Comparison of ENCODE assay signal across 8 cellular contexts in genomic region chr12:42023733-42024494, GRCh38.
DNase-seq lines count a peak whose midpoint lies in the region; ATAC-seq and TF ChIP-seq lines count a peak whose summit lies in the region.

No MANE protein-coding gene starts in this region.

- WGBS in transverse colon (ENCODE audit: low coverage in 1 of 2), 2 donors = 14 to 41% methylated on average over 3 to 25 of the region's 25 CpGs

- peak; percentile 86 for ATAC-seq in GM21576 (IDR thresholded peaks at IDR 0.05; ENCODE audit: unreplicated experiment)
- peak; percentile 95 for ATAC-seq in Right ventricle myocardium superior (ENCODE audit: poor library complexity)

- peaks cover 8% of the 10 kb centered on the region for H3K27me3 ChIP-seq in DOHH2 (ENCODE audit: control insufficient read depth, low read length)
- 0 out of 2 replicates have a peak, but pooled peaks cover 2% of the 10 kb centered on the region for H3K27me3 ChIP-seq in SJSA1 (replicated peaks)
- peaks cover 7% of the 10 kb centered on the region for H3K27me3 ChIP-seq in transverse colon

- in situ Hi-C loops in transverse colon (cut with MboI; ENCODE audit: low pct_ligation_motif_present in 1 of 4, low pct_unique_long_range_greater_than_20kb in 1 of 4, low sequenced_read_pairs in 3 of 4) = loop anchor here in 3 of 4 donors (10.0 to 25.0 kb wide), 4 partner anchors 737 to 1087 kb away; no protein-coding TSS in a partner anchor

- no peak overlapping the region for H3K27ac ChIP-seq in DOHH2 (ENCODE audit: low read depth, low read length)
- no peak overlapping the region for H3K27ac ChIP-seq in SJSA1
- no peak overlapping the region for H3K27ac ChIP-seq in transverse colon

- no peaks in the 10 kb centered on the region for H3F3A ChIP-seq in DOHH2 (ENCODE audit: control insufficient read depth, insufficient read depth)

- H3K79me2 ChIP-seq in DOHH2 (ENCODE audit: control insufficient read depth, low read length) = no peaks in the 10 kb centered on the region

- H3K4me1 ChIP-seq in DOHH2 (ENCODE audit: control insufficient read depth, low read length) (peaks cover 4% of the 10 kb centered on the region), SJSA1 (replicated peaks) (0 out of 2 replicates have a peak, but pooled peaks cover 4% of the 10 kb centered on the region), transverse colon (peaks cover 0 to 5% (median 2%) of the 10 kb centered on the region in 4 donors)

- no peak for TF ChIP-seq EP300 in transverse colon (IDR thresholded peaks at IDR 0.05; ENCODE audit: low read depth)

- TF ChIP-seq CTCF in DOHH2 (IDR thresholded peaks at IDR 0.05; ENCODE audit: low read depth, low read length, poor library complexity, severe bottlenecking) (peak; percentile 96), transverse colon (IDR thresholded peaks at IDR 0.05) (peak; percentile 73 to 91 (median 88))

- H3K4me3 ChIP-seq in DOHH2 (ENCODE audit: low read length) (peak overlapping the region; percentile 46), SJSA1 (peak overlapping the region; percentile 4; the same call in 1 of the 2 replicates), transverse colon (peak overlapping the region in 3 of 4 donors; percentile 11 to 38 (median 17))

- DNase-seq in HuH-7 (ENCODE audit: low spot score) (peak; percentile 66), SJSA1 (ENCODE audit: low read depth in 1 of 2, low spot score in 2 of 2) (peak; percentile 63 to 67), Right ventricle myocardium superior (peak; percentile 79), pons (ENCODE audit: low spot score) (peak; percentile 72), transverse colon (peak; percentile 64)
- DNase-seq in activated naive CD4-positive, alpha-beta T cell treated with anti-CD3 and anti-CD28 coated beads, Interleukin-2, amount 50 U/mL, for 16 hours = peak; percentile 71

- H3K36me3 ChIP-seq in DOHH2 (ENCODE audit: control insufficient read depth, low read length) = no peaks in the 10 kb centered on the region
- H3K36me3 ChIP-seq in SJSA1 = no peaks in the 10 kb centered on the region
- H3K36me3 ChIP-seq in transverse colon = no peaks in the 10 kb centered on the region

- no peaks in the 10 kb centered on the region for H3K9me2 ChIP-seq in DOHH2 (replicated peaks; ENCODE audit: control insufficient read depth, low read length)

- H3K9me3 ChIP-seq in DOHH2 (ENCODE audit: control insufficient read depth, insufficient read depth, low read length) (no peaks in the 10 kb centered on the region), SJSA1 (replicated peaks) (no peaks in the 10 kb centered on the region), transverse colon (no peaks in the 10 kb centered on the region)

- no peak for TF ChIP-seq POLR2A in transverse colon (IDR thresholded peaks at IDR 0.05)

- H4K20me1 ChIP-seq in DOHH2 (ENCODE audit: control insufficient read depth, insufficient read depth, low read depth, low read length) = no peaks in the 10 kb centered on the region

- H3K4me2 ChIP-seq in DOHH2 (ENCODE audit: low read length) = peak overlapping the region; percentile 63

- intact Hi-C loops in Right ventricle myocardium superior (cut with DNase I) = loop anchor here (2.0 to 10.0 kb wide), 2 partner anchors 747 to 1079 kb away; no protein-coding TSS in a partner anchor
- intact Hi-C loops in transverse colon (cut with DNase I; ENCODE audit: low total_unique reads) = loop anchor here (10.0 kb wide), 1 partner anchor 1079 kb away; no protein-coding TSS in a partner anchor
